In genomic region chr20:62136283-62137091, GRCh38 we compare ENCODE assay signal across 8 cellular contexts. TPM values are rescaled to one million over a fixed set of nuclear protein-coding genes. Genes with fewer than 3 reads are reported as not detected.
DNase-seq lines count a peak whose midpoint lies in the region; ATAC-seq, FAIRE-seq and TF ChIP-seq lines count a peak whose summit lies in the region.

No MANE protein-coding gene starts in this region.

- no peak for FAIRE-seq in RCC 7860 (lab: Jason Lieb, UNC)

- TF ChIP-seq CTCF in GM10248 (IDR thresholded peaks at IDR 0.05; ENCODE audit: control extremely low read depth, extremely low read depth, low read depth, missing control alignments), result peak; percentile 94
- TF ChIP-seq CTCF in right atrium auricular region (IDR thresholded peaks at IDR 0.05), result peak; percentile 68 to 80

- no peak overlapping the region for H3K9ac ChIP-seq in adipocyte (ENCODE audit: low read length)

- no peaks in the 10 kb centered on the region for H3K9me3 ChIP-seq in MG63
- H3K9me3 ChIP-seq in adipocyte (ENCODE audit: control insufficient read depth, low read length), result no peaks in the 10 kb centered on the region
- no peaks in the 10 kb centered on the region for H3K9me3 ChIP-seq in right atrium auricular region

- peaks cover 31% of the 10 kb centered on the region for H3K4me1 Mint-ChIP-seq in T-helper 1 cell treated with Interleukin-12 subunit alpha and Interleukin-12 subunit beta and Interleukin-4 antibody, amounts not matched to agents 30 μg/mL and 1 μg/mL, for 36 hours (ENCODE audit: low read depth)

- H3K4me3 ChIP-seq in MG63, result no peak overlapping the region
- H3K4me3 ChIP-seq in adipocyte (ENCODE audit: low read length), result no peak overlapping the region
- H3K4me3 ChIP-seq in right atrium auricular region, result no peak overlapping the region

- POLR2A ChIA-PET in GM10248 (lab: Yijun Ruan, JAX), result interaction anchor here (1.0 to 1.7 kb wide), 2 partner anchors 10 to 70 kb away, joined by 5 to 7 read pairs; partner anchors contain the start of gene TAF4

- CTCF ChIA-PET in GM10248 (lab: Yijun Ruan, JAX), result interaction anchor here (0.8 to 6.7 kb wide), 11 partner anchors 9 to 165 kb away, joined by 3 to 57 read pairs (median 4); no protein-coding TSS in a partner anchor

- H3K27ac Mint-ChIP-seq in T-helper 1 cell treated with Interleukin-12 subunit alpha and Interleukin-12 subunit beta and Interleukin-4 antibody, amounts not matched to agents 30 μg/mL and 1 μg/mL, for 36 hours, result peak overlapping the region; percentile 80

- H3K9me3 Mint-ChIP-seq in T-helper 1 cell treated with Interleukin-12 subunit alpha and Interleukin-12 subunit beta and Interleukin-4 antibody, amounts not matched to agents 30 μg/mL and 1 μg/mL, for 36 hours, result no peaks in the 10 kb centered on the region

- H3K27me3 ChIP-seq in MG63 (no peaks in the 10 kb centered on the region), adipocyte (replicated peaks; ENCODE audit: control insufficient read depth, insufficient read depth, low read length) (no peaks in the 10 kb centered on the region), right atrium auricular region (no peaks in the 10 kb centered on the region)

- H3K4me1 ChIP-seq in adipocyte (ENCODE audit: control insufficient read depth, insufficient read depth, low read length) (peaks cover 39% of the 10 kb centered on the region), right atrium auricular region (peaks cover 0 to 57% of the 10 kb centered on the region in 2 donors)

- peaks cover 59% of the 10 kb centered on the region for H3K36me3 Mint-ChIP-seq in T-helper 1 cell treated with Interleukin-12 subunit alpha and Interleukin-12 subunit beta and Interleukin-4 antibody, amounts not matched to agents 30 μg/mL and 1 μg/mL, for 36 hours (ENCODE audit: low read depth)

- H3K27ac ChIP-seq in right atrium auricular region, result no peak overlapping the region

- no peak for ATAC-seq in HG03280 (IDR thresholded peaks at IDR 0.05; ENCODE audit: unreplicated experiment)

- H3K36me3 ChIP-seq in MG63 (peaks cover 91% of the 10 kb centered on the region), adipocyte (ENCODE audit: control insufficient read depth, insufficient read depth, low read length, severe bottlenecking) (peaks cover 86% of the 10 kb centered on the region), right atrium auricular region (peaks cover 90% of the 10 kb centered on the region)

- DNase-seq in GM10248 (ENCODE audit: extremely low spot score), result peak; percentile 64
- peak; percentile 61 for DNase-seq in MG63
- DNase-seq in adipocyte (ENCODE audit: low read depth), result peak; percentile 82
- peak; percentile 79 for DNase-seq in right atrium auricular region (ENCODE audit: low spot score)
- DNase-seq in stimulated activated CD4-positive, alpha-beta T cell treated with anti-CD3 and anti-CD28 coated beads, Interleukin-12 subunit alpha, Interleukin-12 subunit beta, amount 100 ng/mL, for 48 hours (ENCODE audit: low read depth in 2 of 3, low spot score in 1 of 3), result peak in 2 of 3 donors; percentile 43 to 54
- DNase-seq in RCC 7860 (ENCODE audit: low spot score), result no peak

- H3K27me3 Mint-ChIP-seq in T-helper 1 cell treated with Interleukin-12 subunit alpha and Interleukin-12 subunit beta and Interleukin-4 antibody, amounts not matched to agents 30 μg/mL and 1 μg/mL, for 36 hours (ENCODE audit: low read depth), result no peaks in the 10 kb centered on the region

- no peak overlapping the region for H3K4me3 Mint-ChIP-seq in T-helper 1 cell treated with Interleukin-12 subunit alpha and Interleukin-12 subunit beta and Interleukin-4 antibody, amounts not matched to agents 30 μg/mL and 1 μg/mL, for 36 hours

RNA-seq across cellular contexts. Expression of gene PSMA7, which starts 6.7 kb away (rescaled TPM):
- total RNA-seq in MG63 (2014; rRNA removed; shearing (Covaris generic); ENCODE audit: low replicate concordance), result 1,085 and 1,523 TPM in 2 replicates
- 100 to 1,000 TPM; 258 to 313 TPM for total RNA-seq in right atrium auricular region

RNA-seq across cellular contexts. Expression of gene SS18L1, which starts 7.1 kb away (rescaled TPM):
- 5.8 and 7.5 TPM in 2 replicates for total RNA-seq in MG63 (2014; rRNA removed; shearing (Covaris generic); ENCODE audit: low replicate concordance)
- total RNA-seq in right atrium auricular region, result 1 to 10 TPM; 8.3 to 9.0 TPM

RNA-seq across cellular contexts. Expression of gene LSM14B, which starts 14.2 kb away (rescaled TPM):
- 59.2 and 81.7 TPM in 2 replicates for total RNA-seq in MG63 (2014; rRNA removed; shearing (Covaris generic); ENCODE audit: low replicate concordance)
- total RNA-seq in right atrium auricular region, result 10 to 100 TPM; 26.1 to 26.8 TPM

RNA-seq across cellular contexts. Expression of gene MTG2, which starts 46.3 kb away (rescaled TPM):
- 87.3 and 102 TPM in 2 replicates for total RNA-seq in MG63 (2014; rRNA removed; shearing (Covaris generic); ENCODE audit: low replicate concordance)
- total RNA-seq in right atrium auricular region, result 10 to 100 TPM; 20.7 to 24.1 TPM
